ENCODE assay signal across 26 cellular contexts in genomic region chr2:228532233-228532632, GRCh38.
"Had no signal": no experiment of that assay in that cellular context is flagged by ENCODE, and none has a peak within 500 bp of the region (broad histone marks: within the 10 kb centered on the region; RNA-seq: fewer than 3 reads in every experiment).

No MANE protein-coding gene starts in this region.

- H3K27me3 ChIP-seq: brain microvascular endothelial cell, dorsolateral prefrontal cortex had no signal

- DNase-seq: activated CD4-positive, alpha-beta memory T cell treated with anti-CD3 and anti-CD28 coated beads, Interleukin-2, amount 10 ng/mL, durations not matched to agents 7 days and 5 days; activated CD4-positive, alpha-beta T cell treated with anti-CD3 and anti-CD28 coated beads for 36 hours; activated CD4-positive, alpha-beta T cell treated with anti-CD3 and anti-CD28 coated beads, Interleukin-2, amount 10 ng/mL, durations not matched to agents 7 days and 5 days; activated CD4-positive, alpha-beta T cell treated with anti-CD3 and anti-CD28 coated beads, Interleukin-2, amount 50 U/mL, for 4 hours; activated CD4-positive, CD25-positive, alpha-beta regulatory T cell; activated CD4-positive, CD25-positive, alpha-beta regulatory T cell treated with anti-CD3 and anti-CD28 coated beads, Interleukin-2, amount 50 U/mL, for 72 hours; activated CD8-positive, alpha-beta memory T cell treated with anti-CD3 and anti-CD28 coated beads, Interleukin-2, amount 50 U/mL, for 48 hours; activated gamma-delta T cell; activated naive CD4-positive, alpha-beta T cell; activated naive CD4-positive, alpha-beta T cell treated with anti-CD3 and anti-CD28 coated beads, Interleukin-2, amount 10 ng/mL, durations not matched to agents 7 days and 5 days; activated T-cell treated with anti-CD3 and anti-CD28 coated beads for 4 hours; activated T-cell treated with anti-CD3 and anti-CD28 coated beads, Interleukin-2, amount 50 U/mL, for 24 hours; activated T-cell treated with anti-CD3 and anti-CD28 coated beads, Interleukin-2, amount 50 U/mL, for 72 hours; amniotic stem cell; anterior cingulate cortex; brain microvascular endothelial cell; dorsolateral prefrontal cortex; effector memory CD4-positive, alpha-beta T cell; endodermal cell; foreskin fibroblast; head of caudate nucleus; hippocampal formation; T1000; WERI-Rb-1 had no signal

- ATAC-seq: activated CD4-positive, alpha-beta T cell treated with anti-CD3 and anti-CD28 coated beads for 36 hours; activated T-cell treated with anti-CD3 and anti-CD28 coated beads, Interleukin-2, amount 50 U/mL, for 72 hours; esophagus mucosa had no signal

- H3K27ac ChIP-seq: brain microvascular endothelial cell, coronary artery, dorsolateral prefrontal cortex, WERI-Rb-1 had no signal

- H3K36me3 ChIP-seq: brain microvascular endothelial cell, WERI-Rb-1 had no signal

- H3K4me3 ChIP-seq: coronary artery, dorsolateral prefrontal cortex had no signal
